In the genomic region with DNA sequence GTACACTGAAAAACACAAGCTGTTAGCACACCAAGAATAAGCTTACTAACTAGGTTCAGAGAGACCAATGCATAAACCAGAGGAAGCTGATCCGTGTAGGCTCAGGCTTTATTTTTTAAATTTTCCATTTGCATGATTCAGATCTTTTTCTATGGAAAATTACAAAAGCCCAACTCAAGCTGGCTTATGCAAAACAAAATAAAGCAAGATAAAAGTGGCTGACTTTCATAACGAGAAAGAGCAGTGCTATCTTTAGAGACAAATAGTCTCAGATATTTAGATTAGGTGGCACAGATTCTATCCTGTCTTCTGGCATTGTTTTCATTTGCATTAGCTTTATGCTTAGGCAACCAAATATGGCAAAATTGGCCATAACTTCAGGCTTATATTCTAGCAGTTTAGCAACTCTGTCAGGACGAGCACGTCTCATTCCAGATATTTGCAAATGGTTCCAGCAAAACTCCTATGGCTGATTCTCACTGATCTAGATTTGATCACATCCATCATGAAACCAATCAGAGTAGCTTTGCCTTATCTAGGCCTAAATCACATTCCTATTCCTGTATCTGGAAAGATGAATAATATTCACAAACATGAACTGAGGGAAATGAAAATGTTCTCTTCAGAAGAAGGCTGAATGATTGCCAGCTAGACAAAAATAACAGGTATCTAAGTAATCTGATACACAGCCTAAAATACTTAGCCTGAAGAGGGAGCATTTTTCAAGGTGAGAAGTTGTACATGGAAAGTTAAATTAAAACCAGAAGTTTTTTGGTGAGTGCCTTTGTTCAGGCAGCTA, we compare ENCODE assay signal across 1 cellular context.
TF ChIP-seq lines count a peak whose summit lies in the region.

No MANE protein-coding gene starts in this region.

TF ChIP-seq in HCT116, 20 proteins besides CTCF, POLR2A, EP300 and RAD21:
- no peak for TF ChIP-seq ZNF274 (IDR thresholded peaks at IDR 0.05; ENCODE audit: low read depth, low read length)
- TF ChIP-seq CBX3 (IDR thresholded peaks at IDR 0.05; ENCODE audit: low read depth): no peak
- TF ChIP-seq YY1 (IDR thresholded peaks at IDR 0.05; ENCODE audit: extremely low read depth, insufficient replicate concordance, low read depth, low read length): no peak
- no peak for TF ChIP-seq CEBPB (IDR thresholded peaks at IDR 0.05; ENCODE audit: low read depth)
- TF ChIP-seq EGR1 (IDR thresholded peaks at IDR 0.05; ENCODE audit: low read depth): no peak
- TF ChIP-seq, protein P1, sequence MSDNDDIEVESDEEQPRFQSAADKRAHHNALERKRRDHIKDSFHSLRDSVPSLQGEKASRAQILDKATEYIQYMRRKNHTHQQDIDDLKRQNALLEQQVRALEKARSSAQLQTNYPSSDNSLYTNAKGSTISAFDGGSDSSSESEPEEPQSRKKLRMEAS (IDR thresholded peaks at IDR 0.05): no peak
- no peak for TF ChIP-seq EZH2phosphoT487 (IDR thresholded peaks at IDR 0.05; ENCODE audit: borderline replicate concordance)
- TF ChIP-seq TCF7L2 (IDR thresholded peaks at IDR 0.05; ENCODE audit: borderline replicate concordance, extremely low read depth, insufficient read depth, insufficient read length): no peak
- TF ChIP-seq SP1 (IDR thresholded peaks at IDR 0.05; ENCODE audit: low read depth): no peak
- TF ChIP-seq, protein P2, sequence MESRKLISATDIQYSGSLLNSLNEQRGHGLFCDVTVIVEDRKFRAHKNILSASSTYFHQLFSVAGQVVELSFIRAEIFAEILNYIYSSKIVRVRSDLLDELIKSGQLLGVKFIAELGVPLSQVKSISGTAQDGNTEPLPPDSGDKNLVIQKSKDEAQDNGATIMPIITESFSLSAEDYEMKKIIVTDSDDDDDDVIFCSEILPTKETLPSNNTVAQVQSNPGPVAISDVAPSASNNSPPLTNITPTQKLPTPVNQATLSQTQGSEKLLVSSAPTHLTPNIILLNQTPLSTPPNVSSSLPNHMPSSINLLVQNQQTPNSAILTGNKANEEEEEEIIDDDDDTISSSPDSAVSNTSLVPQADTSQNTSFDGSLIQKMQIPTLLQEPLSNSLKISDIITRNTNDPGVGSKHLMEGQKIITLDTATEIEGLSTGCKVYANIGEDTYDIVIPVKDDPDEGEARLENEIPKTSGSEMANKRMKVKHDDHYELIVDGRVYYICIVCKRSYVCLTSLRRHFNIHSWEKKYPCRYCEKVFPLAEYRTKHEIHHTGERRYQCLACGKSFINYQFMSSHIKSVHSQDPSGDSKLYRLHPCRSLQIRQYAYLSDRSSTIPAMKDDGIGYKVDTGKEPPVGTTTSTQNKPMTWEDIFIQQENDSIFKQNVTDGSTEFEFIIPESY (IDR thresholded peaks at IDR 0.05; ENCODE audit: extremely low read depth, insufficient replicate concordance, low read length): no peak
- TF ChIP-seq JUND (IDR thresholded peaks at IDR 0.05): no peak
- no peak for TF ChIP-seq POLR2AphosphoS5 (IDR thresholded peaks at IDR 0.05; ENCODE audit: low read depth, low read length)
- TF ChIP-seq SIN3A (IDR thresholded peaks at IDR 0.05; ENCODE audit: low read depth): no peak
- TF ChIP-seq, protein P3, sequence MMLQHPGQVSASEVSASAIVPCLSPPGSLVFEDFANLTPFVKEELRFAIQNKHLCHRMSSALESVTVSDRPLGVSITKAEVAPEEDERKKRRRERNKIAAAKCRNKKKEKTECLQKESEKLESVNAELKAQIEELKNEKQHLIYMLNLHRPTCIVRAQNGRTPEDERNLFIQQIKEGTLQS (IDR thresholded peaks at IDR 0.05): no peak
- TF ChIP-seq ZFX (IDR thresholded peaks at IDR 0.05): no peak
- no peak for TF ChIP-seq EZH2 (IDR thresholded peaks at IDR 0.05)
- TF ChIP-seq, protein P4, sequence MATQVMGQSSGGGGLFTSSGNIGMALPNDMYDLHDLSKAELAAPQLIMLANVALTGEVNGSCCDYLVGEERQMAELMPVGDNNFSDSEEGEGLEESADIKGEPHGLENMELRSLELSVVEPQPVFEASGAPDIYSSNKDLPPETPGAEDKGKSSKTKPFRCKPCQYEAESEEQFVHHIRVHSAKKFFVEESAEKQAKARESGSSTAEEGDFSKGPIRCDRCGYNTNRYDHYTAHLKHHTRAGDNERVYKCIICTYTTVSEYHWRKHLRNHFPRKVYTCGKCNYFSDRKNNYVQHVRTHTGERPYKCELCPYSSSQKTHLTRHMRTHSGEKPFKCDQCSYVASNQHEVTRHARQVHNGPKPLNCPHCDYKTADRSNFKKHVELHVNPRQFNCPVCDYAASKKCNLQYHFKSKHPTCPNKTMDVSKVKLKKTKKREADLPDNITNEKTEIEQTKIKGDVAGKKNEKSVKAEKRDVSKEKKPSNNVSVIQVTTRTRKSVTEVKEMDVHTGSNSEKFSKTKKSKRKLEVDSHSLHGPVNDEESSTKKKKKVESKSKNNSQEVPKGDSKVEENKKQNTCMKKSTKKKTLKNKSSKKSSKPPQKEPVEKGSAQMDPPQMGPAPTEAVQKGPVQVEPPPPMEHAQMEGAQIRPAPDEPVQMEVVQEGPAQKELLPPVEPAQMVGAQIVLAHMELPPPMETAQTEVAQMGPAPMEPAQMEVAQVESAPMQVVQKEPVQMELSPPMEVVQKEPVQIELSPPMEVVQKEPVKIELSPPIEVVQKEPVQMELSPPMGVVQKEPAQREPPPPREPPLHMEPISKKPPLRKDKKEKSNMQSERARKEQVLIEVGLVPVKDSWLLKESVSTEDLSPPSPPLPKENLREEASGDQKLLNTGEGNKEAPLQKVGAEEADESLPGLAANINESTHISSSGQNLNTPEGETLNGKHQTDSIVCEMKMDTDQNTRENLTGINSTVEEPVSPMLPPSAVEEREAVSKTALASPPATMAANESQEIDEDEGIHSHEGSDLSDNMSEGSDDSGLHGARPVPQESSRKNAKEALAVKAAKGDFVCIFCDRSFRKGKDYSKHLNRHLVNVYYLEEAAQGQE (IDR thresholded peaks at IDR 0.05; ENCODE audit: low read depth): no peak
- TF ChIP-seq ELF1 (IDR thresholded peaks at IDR 0.05; ENCODE audit: borderline replicate concordance, low read depth): no peak
- no peak for TF ChIP-seq FOSL1 (IDR thresholded peaks at IDR 0.05; ENCODE audit: low read depth)
